ENCODE assay signal across 1 cellular context in the genomic region with DNA sequence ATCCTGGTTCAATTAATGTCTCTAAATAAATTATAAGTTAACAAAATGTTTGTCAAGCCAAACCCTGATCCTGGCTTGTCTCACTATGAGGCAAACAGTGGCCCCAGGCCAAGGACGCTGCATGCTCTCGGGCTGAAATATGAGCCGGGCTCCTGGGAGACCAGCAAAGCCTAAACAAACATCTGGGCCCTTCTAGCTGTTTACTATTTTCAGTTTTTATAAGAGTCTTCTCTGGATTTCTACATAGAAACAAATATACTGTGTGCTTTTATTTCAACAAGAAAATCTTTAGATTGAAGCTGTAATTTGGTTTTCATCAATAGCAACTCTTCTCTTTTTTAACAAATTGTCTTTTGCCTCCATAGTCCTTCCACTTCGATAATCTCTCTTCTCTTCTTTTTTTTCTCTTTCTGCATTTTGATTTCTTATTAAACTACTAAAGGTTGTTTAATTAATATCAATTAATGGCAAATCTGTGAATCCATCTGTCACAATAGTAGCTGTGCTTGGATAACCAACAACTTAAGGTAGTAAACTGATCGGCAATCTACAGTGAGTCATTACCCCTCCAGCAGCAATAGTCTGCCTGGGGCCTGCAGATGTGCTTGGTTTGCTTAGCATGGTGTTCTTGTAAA.
TF ChIP-seq lines count a peak whose summit lies in the region.

No MANE protein-coding gene starts in this region.

TF ChIP-seq in H1, 55 proteins besides CTCF, POLR2A, EP300 and RAD21 (continued from another document):
- TF ChIP-seq NANOG (IDR thresholded peaks at IDR 0.05; ENCODE audit: insufficient read depth, low read depth, low read length, poor library complexity, severe bottlenecking) = no peak
- TF ChIP-seq TCF12 (IDR thresholded peaks at IDR 0.05; ENCODE audit: low read depth, low read length) = no peak
- TF ChIP-seq POLR2AphosphoS5 (IDR thresholded peaks at IDR 0.05; ENCODE audit: low read depth, low read length) = no peak
- no peak for TF ChIP-seq JUN (IDR thresholded peaks at IDR 0.05; ENCODE audit: low read depth, low read length)
- TF ChIP-seq GABPA (IDR thresholded peaks at IDR 0.05; ENCODE audit: borderline replicate concordance, insufficient read depth, low read length) = no peak
- no peak for TF ChIP-seq CHD1 (IDR thresholded peaks at IDR 0.05; ENCODE audit: low read depth, low read length)
- no peak for TF ChIP-seq RNF2 (IDR thresholded peaks at IDR 0.05; ENCODE audit: borderline replicate concordance, low read depth, low read length, missing control alignments, poor library complexity, severe bottlenecking)
